ENCODE assay signal across 28 cellular contexts in genomic region chr3:86416334-86416733, GRCh38.
DNase-seq lines count a peak whose midpoint lies in the region; FAIRE-seq and TF ChIP-seq lines count a peak whose summit lies in the region.
"Had no signal": no experiment of that assay in that cellular context is flagged by ENCODE, and none has a peak within 500 bp of the region (broad histone marks: within the 10 kb centered on the region; RNA-seq: fewer than 3 reads in every experiment).

No MANE protein-coding gene starts in this region.

- TF ChIP-seq POLR2A in transverse colon (IDR thresholded peaks at IDR 0.05): no peak

- no peak overlapping the region for H3K27ac Mint-ChIP-seq in endodermal cell
- H3K27ac Mint-ChIP-seq: activated CD4-positive, alpha-beta T cell treated with anti-CD3 and anti-CD28 coated beads, Interleukin-2, amount 10 ng/mL, durations not matched to agents 7 days and 5 days; activated naive CD8-positive, alpha-beta T cell; naive thymus-derived CD8-positive, alpha-beta T cell; type B pancreatic cell; WTC11 had no signal

- no peak overlapping the region for H3K9ac ChIP-seq in endodermal cell (ENCODE audit: extremely low read depth, low read length, poor library complexity, severe bottlenecking)

- no peak overlapping the region for H3K27ac ChIP-seq in endodermal cell (ENCODE audit: low read depth, low read length)
- no peak overlapping the region for H3K27ac ChIP-seq in transverse colon
- H3K27ac ChIP-seq: 22Rv1, C4-2B, lower lobe of right lung, prostate gland had no signal

- TF ChIP-seq EP300 in transverse colon (IDR thresholded peaks at IDR 0.05; ENCODE audit: low read depth): no peak

- no peak for TF ChIP-seq CTCF in endodermal cell (conservative IDR thresholded peaks at IDR 0.05)
- TF ChIP-seq CTCF in transverse colon (IDR thresholded peaks at IDR 0.05): no peak

- DNase-seq in SIG-M5 treated with dmso at 0.1 percent for 504 hours (lab: John Stamatoyannopoulos, UW; ENCODE audit: unreplicated experiment): peak; percentile 2
- no peak for DNase-seq in SIG-M5 (lab: John Stamatoyannopoulos, UW)
- DNase-seq in RKO (ENCODE audit: low spot score): peak; percentile 26
- DNase-seq in endodermal cell: peak; percentile 55
- DNase-seq in urothelium cell line (ENCODE audit: low spot score): peak; percentile 29
- DNase-seq in transverse colon: no peak
- DNase-seq in DMS114 treated with DMSO at 0.1 percent for 48 hours (lab: John Stamatoyannopoulos, UW; ENCODE audit: unreplicated experiment): no peak
- DNase-seq in NOMO-1 (lab: John Stamatoyannopoulos, UW; ENCODE audit: unreplicated experiment in 2 of 2): no peak
- DNase-seq: activated CD4-positive, alpha-beta T cell treated with anti-CD3 and anti-CD28 coated beads, Interleukin-2, amount 10 ng/mL, durations not matched to agents 7 days and 5 days; activated effector memory CD4-positive, alpha-beta T cell treated with anti-CD3 and anti-CD28 coated beads, Interleukin-2, amount 50 U/mL, for 16 hours; COR-L47; cortex of kidney; effector memory CD4-positive, alpha-beta T cell; erythroblast; glutamatergic neuron; lower lobe of right lung; naive thymus-derived CD8-positive, alpha-beta T cell; NCI-H1092 treated with DMSO at 0.1 percent for 48 hours; NCI-H1694 treated with DMSO at 0.1 percent for 48 hours; NCI-H2171; Right ventricle myocardium superior; stimulated activated CD4-positive, alpha-beta T cell treated with anti-CD3 and anti-CD28 coated beads, Interleukin-4, amount 100 ng/mL, for 24 hours had no signal

- no peaks in the 10 kb centered on the region for H3K36me3 ChIP-seq in endodermal cell (ENCODE audit: control insufficient read depth, insufficient read depth, low read length)
- no peaks in the 10 kb centered on the region for H3K36me3 ChIP-seq in transverse colon
- H3K36me3 ChIP-seq: lower lobe of right lung, prostate gland had no signal

- H3K9me3 Mint-ChIP-seq in endodermal cell: peaks cover 4% of the 10 kb centered on the region
- H3K9me3 Mint-ChIP-seq: type B pancreatic cell, WTC11 had no signal

- intact Hi-C loops in transverse colon (cut with DNase I; ENCODE audit: low total_unique reads): no loop called here

- no peak for FAIRE-seq in urothelium cell line (lab: Jason Lieb, UNC)

- H3K27me3 ChIP-seq in endodermal cell (ENCODE audit: control insufficient read depth, insufficient read depth, low read length, poor library complexity, severe bottlenecking) (peaks cover 6% of the 10 kb centered on the region), transverse colon (no peaks in the 10 kb centered on the region)

- H3K27me3 Mint-ChIP-seq in endodermal cell (ENCODE audit: insufficient read depth): peaks cover 16% of the 10 kb centered on the region
- H3K27me3 Mint-ChIP-seq: activated CD4-positive, alpha-beta T cell treated with anti-CD3 and anti-CD28 coated beads, Interleukin-2, amount 10 ng/mL, durations not matched to agents 7 days and 5 days; activated naive CD8-positive, alpha-beta T cell; naive thymus-derived CD8-positive, alpha-beta T cell; type B pancreatic cell had no signal

- WGBS in endodermal cell (ENCODE audit: insufficient coverage in 1 of 2, insufficient read length in 1 of 2), 2 experiments: 91 to 94% methylated on average over 3 of the region's 3 CpGs
- WGBS in transverse colon (ENCODE audit: low coverage in 1 of 2), 2 donors: 79 to 81% methylated on average over 2 to 3 of the region's 3 CpGs

- H3K4me1 ChIP-seq in endodermal cell (ENCODE audit: control insufficient read depth, insufficient read depth, low read length): peaks cover 21% of the 10 kb centered on the region
- H3K4me1 ChIP-seq in transverse colon: no peaks in the 10 kb centered on the region
- H3K4me1 ChIP-seq: lower lobe of right lung, prostate gland had no signal

- H3K36me3 Mint-ChIP-seq in endodermal cell (ENCODE audit: low read depth): no peaks in the 10 kb centered on the region
- H3K36me3 Mint-ChIP-seq: activated naive CD8-positive, alpha-beta T cell; naive thymus-derived CD8-positive, alpha-beta T cell; type B pancreatic cell had no signal

- H3K4me3 Mint-ChIP-seq in endodermal cell: no peak overlapping the region
- H3K4me3 Mint-ChIP-seq: activated CD4-positive, alpha-beta T cell treated with anti-CD3 and anti-CD28 coated beads, Interleukin-2, amount 10 ng/mL, durations not matched to agents 7 days and 5 days; activated naive CD8-positive, alpha-beta T cell; naive thymus-derived CD8-positive, alpha-beta T cell; type B pancreatic cell; WTC11 had no signal

- H3K9me3 ChIP-seq in endodermal cell (ENCODE audit: control insufficient read depth, low read length) (no peaks in the 10 kb centered on the region), transverse colon (no peaks in the 10 kb centered on the region)
- H3K9me3 ChIP-seq: lower lobe of right lung, prostate gland had no signal

- H3K4me3 ChIP-seq in endodermal cell (ENCODE audit: low read length): no peak overlapping the region
- H3K4me3 ChIP-seq in transverse colon: no peak overlapping the region
- H3K4me3 ChIP-seq: lower lobe of right lung, prostate gland had no signal

- peaks cover 35% of the 10 kb centered on the region for H3K4me1 Mint-ChIP-seq in endodermal cell
- H3K4me1 Mint-ChIP-seq: activated CD4-positive, alpha-beta T cell treated with anti-CD3 and anti-CD28 coated beads, Interleukin-2, amount 10 ng/mL, durations not matched to agents 7 days and 5 days; naive thymus-derived CD8-positive, alpha-beta T cell had no signal

- in situ Hi-C loops in transverse colon (cut with MboI; ENCODE audit: low pct_ligation_motif_present in 1 of 4, low pct_unique_long_range_greater_than_20kb in 1 of 4, low sequenced_read_pairs in 3 of 4): no loop called here

Comparison
In these comparisons a context has a peak if more than half of its experiments do, and no peak if none do; other contexts are left out.
1. DNase-seq: peak in SIG-M5 treated with dmso at 0.1 percent for 504 hours (single experiment), RKO (single experiment), endodermal cell (single experiment) and urothelium cell line (single experiment); none in SIG-M5 (single experiment), transverse colon (single experiment), DMS114 treated with DMSO at 0.1 percent for 48 hours (single experiment) and NOMO-1 (0 of 2).